In genomic region chr22:17785185-17786184, GRCh38 we compare ENCODE assay signal across 8 cellular contexts. TPM values are rescaled to one million over a fixed set of nuclear protein-coding genes. Genes with fewer than 3 reads are reported as not detected.
DNase-seq lines count a peak whose midpoint lies in the region; ATAC-seq, FAIRE-seq and TF ChIP-seq lines count a peak whose summit lies in the region.

No MANE protein-coding gene starts in this region.

- POLR2A ChIA-PET in Caco-2 (lab: Charles Lee): no interaction called here

- H3K4me1 ChIP-seq in Caco-2 (peaks cover 10% of the 10 kb centered on the region), Karpas-422 (ENCODE audit: low read length) (peaks cover 15% of the 10 kb centered on the region)

- ATAC-seq in GM21526 (IDR thresholded peaks at IDR 0.05; ENCODE audit: low FRiP score, unreplicated experiment): no peak

- H3K9ac ChIP-seq in Karpas-422 (ENCODE audit: low read length): no peak overlapping the region

- H3K4me3 ChIP-seq in Caco-2 (ENCODE audit: low read depth, low read length) (no peak overlapping the region), Karpas-422 (ENCODE audit: low read length) (no peak overlapping the region), cardiac fibroblast (replicated peaks in 1 of 2; ENCODE audit: low read depth in 2 of 2, low read length in 2 of 2) (no peak overlapping the region)

- no peak overlapping the region for H3K27ac ChIP-seq in Karpas-422 (ENCODE audit: low read length)

- no peaks in the 10 kb centered on the region for H3K79me2 ChIP-seq in Karpas-422 (ENCODE audit: low read length)

- H3K9me2 ChIP-seq in Karpas-422 (replicated peaks; ENCODE audit: insufficient read depth, low read length): no peaks in the 10 kb centered on the region

- BruUV-seq in Caco-2 (replicated peaks; lab: Mats Ljungman, UMichigan): no TSS peak

- TF ChIP-seq CTCF in Caco-2 (IDR thresholded peaks at IDR 0.05; ENCODE audit: insufficient read depth in 1 of 2, low read depth in 1 of 2, low read length in 1 of 2, severe bottlenecking in 1 of 2, unreplicated experiment in 1 of 2): peak; percentile 60
- TF ChIP-seq CTCF in cardiac fibroblast (IDR thresholded peaks at IDR 0.05; ENCODE audit: low read depth, low read length): peak; percentile 64

- H3K9me3 ChIP-seq in Caco-2: no peaks in the 10 kb centered on the region
- H3K9me3 ChIP-seq in Karpas-422 (ENCODE audit: low read length): no peaks in the 10 kb centered on the region

- CTCF ChIA-PET in Caco-2 (lab: Charles Lee): interaction anchor here (0.6 to 5.3 kb wide), 13 partner anchors 12 to 291 kb away, joined by 3 to 59 read pairs (median 3); partner anchors contain the start of gene BID

- H3K4me3 Mint-ChIP-seq in Caco-2 (ENCODE audit: unreplicated experiment): no peak overlapping the region

- 0 out of 2 replicates have a peak, but pooled peaks cover 7% of the 10 kb centered on the region for H4K20me1 ChIP-seq in Karpas-422 (ENCODE audit: insufficient read depth, low read depth, low read length)

- intact Hi-C loops in Caco-2 (cut with micrococcal nuclease; ENCODE audit: unreplicated experiment): loop anchor here (1.0 to 5.0 kb wide), 2 partner anchors 43 to 228 kb away; no protein-coding TSS in a partner anchor

- DNase-seq in Caco-2 (peak; percentile 70 to 78), Karpas-422 (peak; percentile 91), cardiac fibroblast (ENCODE audit: low read depth in 2 of 2) (peak; percentile 23 to 38), lung microvascular endothelial cell (ENCODE audit: low read depth in 2 of 2) (peak; percentile 10 to 53), RCC 7860 (ENCODE audit: low spot score) (no peak)
- DNase-seq in activated CD4-positive, alpha-beta T cell treated with anti-CD3 and anti-CD28 coated beads for 1 hour: peak; percentile 55
- peak; percentile 27 to 66 (median 60) for DNase-seq in stimulated activated naive CD4-positive, alpha-beta T cell (lab: John Stamatoyannopoulos, UW)

- no peaks in the 10 kb centered on the region for H3K27me3 Mint-ChIP-seq in Caco-2 (ENCODE audit: insufficient read depth, unreplicated experiment)

- H3K9me3 Mint-ChIP-seq in Caco-2 (ENCODE audit: unreplicated experiment): no peaks in the 10 kb centered on the region

- no peaks in the 10 kb centered on the region for H3K4me1 Mint-ChIP-seq in Caco-2 (ENCODE audit: low read depth, unreplicated experiment)

- no peak overlapping the region for H3K27ac Mint-ChIP-seq in Caco-2 (ENCODE audit: unreplicated experiment)

- H3K36me3 ChIP-seq in Caco-2 (ENCODE audit: control insufficient read depth, insufficient read depth, low read length) (no peaks in the 10 kb centered on the region), Karpas-422 (ENCODE audit: insufficient read depth, low read length) (no peaks in the 10 kb centered on the region)

- H3K4me2 ChIP-seq in Karpas-422 (ENCODE audit: low read depth, low read length, poor library complexity, severe bottlenecking): no peak overlapping the region

- no peak overlapping the region for H2AFZ ChIP-seq in Karpas-422 (ENCODE audit: low read length)

- H3K27me3 ChIP-seq in Caco-2 (replicated peaks; ENCODE audit: control insufficient read depth, insufficient read depth, low read length) (no peaks in the 10 kb centered on the region), Karpas-422 (ENCODE audit: low read length) (no peaks in the 10 kb centered on the region)

- FAIRE-seq in RCC 7860 (lab: Jason Lieb, UNC): no peak

- peaks cover 10% of the 10 kb centered on the region for H3K36me3 Mint-ChIP-seq in Caco-2 (ENCODE audit: insufficient read depth, unreplicated experiment)

RNA-seq across cellular contexts. Expression of gene BID, which starts 11.2 kb away (rescaled TPM):
- total RNA-seq in Caco-2 (2022) (28.2 and 28.7 TPM in 2 replicates), lung microvascular endothelial cell (39.4 and 43.3 TPM in 2 replicates)
- total RNA-seq in Karpas-422 (2014; rRNA removed; shearing (Covaris generic); ENCODE audit: low replicate concordance): 51.7 and 142 TPM in 2 replicates
